Comparison of ENCODE assay signal across 8 cellular contexts in the genomic region with DNA sequence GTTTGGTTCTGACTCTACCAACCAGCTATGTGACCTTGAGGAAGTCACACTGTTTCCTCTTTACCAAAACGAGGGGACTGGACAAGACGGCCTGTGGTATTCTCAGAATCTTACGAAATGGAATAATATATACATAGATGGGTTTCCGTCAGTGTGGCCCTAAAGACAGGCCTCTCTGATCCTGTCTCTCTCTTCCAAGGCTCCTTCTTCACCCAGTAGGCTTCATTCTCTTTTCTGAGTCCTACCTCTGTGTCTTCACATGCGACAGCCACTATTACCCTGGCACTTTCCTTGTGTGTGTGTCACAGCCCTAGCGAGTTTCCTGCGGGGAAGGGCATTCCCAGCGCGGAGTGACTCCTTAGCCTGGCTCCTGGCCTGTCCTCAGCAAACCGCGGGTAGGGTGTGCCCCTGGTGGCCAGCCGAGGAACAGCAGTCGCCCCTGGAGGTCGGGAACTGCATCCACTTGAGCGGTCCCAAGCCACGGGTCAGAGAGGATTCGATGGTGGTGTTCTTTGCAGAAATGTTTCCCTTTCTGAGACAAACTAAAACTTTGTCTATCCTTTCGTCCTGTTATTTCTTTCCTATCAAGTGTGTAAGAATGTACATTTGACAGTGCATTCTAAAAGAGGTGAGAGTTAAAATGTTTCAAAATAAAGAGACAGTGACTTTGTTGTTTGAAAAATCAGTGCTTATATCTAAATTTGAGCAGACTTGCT.
A peak's percentile ranks its signal among the peaks of the same experiment; 100 is the strongest.
DNase-seq lines count a peak whose midpoint lies in the region; ATAC-seq, FAIRE-seq and TF ChIP-seq lines count a peak whose summit lies in the region.

No MANE protein-coding gene starts in this region.

- no peak overlapping the region for H2AFZ ChIP-seq in Loucy (ENCODE audit: low read length)

- H3K27ac ChIP-seq in left lung, result peak overlapping the region; percentile 67 to 88

- H3K9me3 ChIP-seq in Loucy (ENCODE audit: insufficient read depth, low read depth, low read length), result no peaks in the 10 kb centered on the region
- no peaks in the 10 kb centered on the region for H3K9me3 ChIP-seq in left lung

- H3K79me2 ChIP-seq in Loucy (ENCODE audit: insufficient read depth, low read length), result no peaks in the 10 kb centered on the region

- no peak overlapping the region for H3K4me3 ChIP-seq in Loucy (ENCODE audit: low read length, poor library complexity, severe bottlenecking)
- no peak overlapping the region for H3K4me3 ChIP-seq in choroid plexus epithelial cell (ENCODE audit: low read depth, low read length)
- peak overlapping the region in 1 of 2 donors; percentile 3 for H3K4me3 ChIP-seq in left lung

- DNase-seq in AML-193 (lab: John Stamatoyannopoulos, UW) (peak; percentile 86 to 93), GM19239 (ENCODE audit: insufficient read length, low spot score) (peak; percentile 61), choroid plexus epithelial cell (ENCODE audit: low read depth) (peak; percentile 65), left lung (peak; percentile 79 to 94)
- DNase-seq in stimulated activated CD4-positive, alpha-beta T cell treated with anti-CD3 and anti-CD28 coated beads, Interleukin-2, amount 100 ng/mL, for 4 hours (ENCODE audit: low read depth), result peak; percentile 3

- no peak overlapping the region for H3K9ac ChIP-seq in Loucy (ENCODE audit: low read depth, low read length, poor library complexity, severe bottlenecking)

- intact Hi-C loops in left lung (cut with DNase I), result no loop called here

- no peaks in the 10 kb centered on the region for H3F3A ChIP-seq in Loucy (ENCODE audit: low read depth)

- H3K27me3 ChIP-seq in Loucy (ENCODE audit: insufficient read depth, low read length, poor library complexity, severe bottlenecking), result no peaks in the 10 kb centered on the region
- no peaks in the 10 kb centered on the region for H3K27me3 ChIP-seq in left lung

- peak; percentile 60 for FAIRE-seq in GM19239 (lab: Jason Lieb, UNC)

- no peaks in the 10 kb centered on the region for H4K20me1 ChIP-seq in Loucy (ENCODE audit: insufficient read depth, low read length, poor library complexity, severe bottlenecking)

- ATAC-seq in activated CD4-positive, CD25-positive, alpha-beta regulatory T cell treated with anti-CD3 and anti-CD28 coated beads, Interleukin-2, amount 50 U/mL, for 24 hours, result peak; percentile 32 to 55
- ATAC-seq in left lung (peak; percentile 94), HG02610 (IDR thresholded peaks at IDR 0.05; ENCODE audit: unreplicated experiment) (no peak)

- H3K36me3 ChIP-seq in Loucy (ENCODE audit: insufficient read depth, low read length) (no peaks in the 10 kb centered on the region), left lung (no peaks in the 10 kb centered on the region)

- no peaks in the 10 kb centered on the region for H3K4me1 ChIP-seq in Loucy (ENCODE audit: insufficient read depth, low read length, poor library complexity, severe bottlenecking)
- H3K4me1 ChIP-seq in left lung, result peaks cover 4 to 69% of the 10 kb centered on the region in 2 donors

- no peaks in the 10 kb centered on the region for H3K9me2 ChIP-seq in Loucy (replicated peaks; ENCODE audit: low read depth, low read length)

- peak; percentile 81 for TF ChIP-seq CTCF in Loucy (conservative IDR thresholded peaks at IDR 0.05; ENCODE audit: low read length)
- peak; percentile 97 for TF ChIP-seq CTCF in choroid plexus epithelial cell (conservative IDR thresholded peaks at IDR 0.05; ENCODE audit: low read depth, low read length)
- TF ChIP-seq CTCF in left lung (IDR thresholded peaks at IDR 0.05), result peak; percentile 96 to 98

- H3K4me2 ChIP-seq in Loucy (ENCODE audit: low read depth, low read length, poor library complexity, severe bottlenecking), result no peak overlapping the region

Comparison
In these comparisons a context has a peak if more than half of its experiments do, and no peak if none do; other contexts are left out.
1. DNase-seq: peak in every context shown above with its lines; median percentile 90 in AML-193; 86 in left lung; 65 in choroid plexus epithelial cell; 61 in GM19239; 3 in stimulated activated CD4-positive, alpha-beta T cell treated with anti-CD3 and anti-CD28 coated beads, Interleukin-2, amount 100 ng/mL, for 4 hours.